Comparison of ENCODE assay signal across 8 cellular contexts in the genomic region with DNA sequence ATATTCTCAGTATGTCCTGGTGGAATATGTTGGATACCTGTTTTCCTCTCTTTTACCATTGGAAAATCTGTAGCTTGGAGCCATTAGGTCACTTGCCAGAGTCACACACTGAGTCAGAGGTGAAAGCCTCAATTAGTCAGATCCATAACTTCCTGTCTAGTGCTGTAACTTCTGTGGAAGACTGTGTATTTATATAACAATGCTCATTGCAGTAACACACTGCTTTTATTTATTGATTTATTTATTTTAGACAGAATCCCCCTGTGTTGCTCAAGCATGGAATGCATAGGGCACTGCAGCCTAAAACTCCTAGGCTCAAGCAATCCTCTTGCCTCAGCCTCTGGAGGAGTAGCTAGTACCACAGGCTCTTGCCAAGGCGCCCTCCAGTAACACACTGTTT. TPM values are rescaled to one million over a fixed set of nuclear protein-coding genes. Genes with fewer than 3 reads are reported as not detected.
DNase-seq lines count a peak whose midpoint lies in the region; ATAC-seq and TF ChIP-seq lines count a peak whose summit lies in the region.

No MANE protein-coding gene starts in this region.

- DNase-seq in G401 (ENCODE audit: low spot score) (peak; percentile 23), RWPE2 (ENCODE audit: low spot score) (no peak), fibroblast of the aortic adventitia (ENCODE audit: low read depth) (peak; percentile 57), renal cortical epithelial cell (ENCODE audit: low read depth) (peak; percentile 50), NCI-H1694 (lab: John Stamatoyannopoulos, UW) (no peak)
- no peak for DNase-seq in activated CD8-positive, alpha-beta memory T cell treated with anti-CD3 and anti-CD28 coated beads for 24 hours

- peaks cover 28% of the 10 kb centered on the region for H3K4me1 ChIP-seq in RWPE2 (ENCODE audit: insufficient read depth, poor library complexity, severe bottlenecking)

- H3K27me3 ChIP-seq in RWPE2 (ENCODE audit: insufficient read depth, poor library complexity, severe bottlenecking) = no peaks in the 10 kb centered on the region

- no peaks in the 10 kb centered on the region for H3K36me3 ChIP-seq in RWPE2 (ENCODE audit: low read depth)

- TF ChIP-seq CTCF in RWPE2 (IDR thresholded peaks at IDR 0.05; ENCODE audit: poor library complexity, severe bottlenecking) (no peak), fibroblast of the aortic adventitia (IDR thresholded peaks at IDR 0.05; ENCODE audit: insufficient read depth, low read length) (no peak)

- H3K4me3 ChIP-seq in RWPE2 (ENCODE audit: severe bottlenecking) (no peak overlapping the region), fibroblast of the aortic adventitia (ENCODE audit: low read depth, low read length) (peak overlapping the region; percentile 42)

- ATAC-seq in RWPE2 (ENCODE audit: low read depth) (peak; percentile 51), HG02610 (IDR thresholded peaks at IDR 0.05; ENCODE audit: unreplicated experiment) (no peak), GM21390 (IDR thresholded peaks at IDR 0.05; ENCODE audit: unreplicated experiment) (no peak)

- in situ Hi-C loops in G401 (cut with HindIII; ENCODE audit: low sequenced_read_pairs) = no loop called here

- H3K9me3 ChIP-seq in RWPE2 (ENCODE audit: severe bottlenecking) = no peaks in the 10 kb centered on the region

- peak overlapping the region; percentile 74 for H3K27ac ChIP-seq in RWPE2 (ENCODE audit: poor library complexity, severe bottlenecking)

RNA-seq across cellular contexts. Expression of gene DOCK7, which starts 1.3 kb away (rescaled TPM):
- total RNA-seq in G401 (2014; rRNA removed; shearing (Covaris generic)) = 24.7 and 105 TPM in 2 replicates
- total RNA-seq in fibroblast of the aortic adventitia (ENCODE audit: low replicate concordance) (110 and 142 TPM in 2 replicates), renal cortical epithelial cell (71.4 and 132 TPM in 2 replicates)

Comparison
In these comparisons a context has a peak if more than half of its experiments do, and no peak if none do; other contexts are left out.
1. DNase-seq: peak in G401 (single experiment), fibroblast of the aortic adventitia (single experiment) and renal cortical epithelial cell (single experiment); none in RWPE2 (single experiment), activated CD8-positive, alpha-beta memory T cell treated with anti-CD3 and anti-CD28 coated beads for 24 hours (single experiment) and NCI-H1694 (single experiment).